19 cellular contexts compared by ENCODE assay signal in the genomic region with DNA sequence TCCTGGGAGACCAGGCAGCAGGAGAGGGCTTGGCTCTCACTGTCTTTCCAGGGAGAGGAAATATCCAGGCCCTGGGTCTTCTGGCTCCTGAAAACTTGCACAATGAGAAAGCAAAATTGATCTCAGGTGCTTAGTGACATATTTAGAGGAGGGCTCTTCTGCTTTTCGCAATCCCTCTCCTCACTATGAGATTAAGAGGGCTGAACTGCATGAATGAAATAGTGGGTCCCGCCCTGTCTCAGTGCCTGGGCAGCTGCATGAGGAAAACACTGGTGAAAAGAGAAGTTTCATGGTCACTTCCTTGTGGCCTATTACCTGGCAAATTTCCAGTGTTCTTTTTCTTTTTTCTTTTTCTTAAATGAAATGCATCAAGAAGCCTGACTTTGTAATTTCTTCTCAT.
DNase-seq lines count a peak whose midpoint lies in the region; ATAC-seq, FAIRE-seq and TF ChIP-seq lines count a peak whose summit lies in the region.
"Had no signal": no experiment of that assay in that cellular context is flagged by ENCODE, and none has a peak within 500 bp of the region (broad histone marks: within the 10 kb centered on the region; RNA-seq: fewer than 3 reads in every experiment).

No MANE protein-coding gene starts in this region.

- H3K27me3 Mint-ChIP-seq in effector memory CD8-positive, alpha-beta T cell, result no peaks in the 10 kb centered on the region
- H3K27me3 Mint-ChIP-seq: activated T-cell treated with anti-CD3 and anti-CD28 coated beads, Interleukin-2, amount 50 U/mL, for 24 hours; CD4-positive, alpha-beta memory T cell had no signal

- intact Hi-C loops in PC-9 (cut with micrococcal nuclease; ENCODE audit: unreplicated experiment), result no loop called here
- intact Hi-C loops in HepG2 (cut with micrococcal nuclease; ENCODE audit: unreplicated experiment), result loop anchor here (5.0 kb wide), 1 partner anchor 47 kb away; no protein-coding TSS in a partner anchor
- intact Hi-C loops in stomach (cut with DNase I; ENCODE audit: low total_unique reads), result no loop called here

- H2AFZ ChIP-seq in PC-9, result no peak overlapping the region
- H2AFZ ChIP-seq in HepG2 (ENCODE audit: low read length), result no peak overlapping the region

- H3K36me3 ChIP-seq in PC-9 (ENCODE audit: low read depth), result no peaks in the 10 kb centered on the region
- no peaks in the 10 kb centered on the region; a peak in 2 of 5 replicates for H3K36me3 ChIP-seq in HepG2 (replicated peaks in 1 of 2; ENCODE audit: control insufficient read depth in 1 of 2, insufficient read depth in 2 of 2, low read length in 2 of 2)
- H3K36me3 ChIP-seq in stomach, result no peaks in the 10 kb centered on the region

- no peak overlapping the region for H3K9ac ChIP-seq in HepG2 (ENCODE audit: insufficient read depth, low read depth, low read length)

- H3K4me1 Mint-ChIP-seq in effector memory CD8-positive, alpha-beta T cell (ENCODE audit: low read depth in 2 of 2), result peaks cover 9 to 13% of the 10 kb centered on the region in 2 donors

- H3K9me3 Mint-ChIP-seq in effector memory CD8-positive, alpha-beta T cell, result no peaks in the 10 kb centered on the region
- H3K9me3 Mint-ChIP-seq: activated naive CD4-positive, alpha-beta T cell treated with anti-CD3 and anti-CD28 coated beads, Interleukin-2, amount 50 U/mL, for 72 hours; activated T-cell treated with anti-CD3 and anti-CD28 coated beads, Interleukin-2, amount 50 U/mL, for 24 hours; natural killer cell had no signal

- H3K4me3 ChIP-seq in PC-9, result peak overlapping the region; percentile 24; the same call in 1 of the 2 replicates
- peak overlapping the region in 1 of 3 experiments; percentile 11; a peak in 1 of 6 replicates for H3K4me3 ChIP-seq in HepG2 (replicated peaks in 1 of 3; ENCODE audit: insufficient read depth in 1 of 3, low read depth in 2 of 3, low read length in 3 of 3)
- no peak overlapping the region for H3K4me3 ChIP-seq in stomach

- H3K27me3 ChIP-seq in PC-9 (ENCODE audit: insufficient read depth, low read depth) (no peaks in the 10 kb centered on the region), HepG2 (ENCODE audit: control insufficient read depth in 1 of 2, insufficient read depth in 2 of 2, low read length in 2 of 2) (no peaks in the 10 kb centered on the region; a peak in 1 of 5 replicates), stomach (no peaks in the 10 kb centered on the region)

- DNase-seq in NOMO-1 (lab: John Stamatoyannopoulos, UW; ENCODE audit: unreplicated experiment in 2 of 2) (peak; percentile 14 to 32), NOMO-1 treated with dmso at 0.1 percent for 144 hours (lab: John Stamatoyannopoulos, UW; ENCODE audit: unreplicated experiment) (no peak), PC-9 (peak in 1 of 2 experiments; percentile 43), HepG2 (ENCODE audit: low spot score) (peak; percentile 13), stomach (no peak)
- DNase-seq in activated CD8-positive, alpha-beta memory T cell treated with anti-CD3 and anti-CD28 coated beads, Interleukin-2, amount 50 U/mL, for 4 hours, result no peak
- DNase-seq in effector memory CD8-positive, alpha-beta T cell, result no peak
- DNase-seq: activated CD4-positive, alpha-beta T cell treated with anti-CD3 and anti-CD28 coated beads for 4 hours; activated T-cell treated with anti-CD3 and anti-CD28 coated beads, Interleukin-2, amount 50 U/mL, for 24 hours; CD4-positive, alpha-beta memory T cell; effector memory CD4-positive, alpha-beta T cell; GOT3; natural killer cell; NCI-H2029; NCI-H748 treated with DMSO at 0.1 percent for 48 hours had no signal

- peak overlapping the region; percentile 99 for H3K4me2 ChIP-seq in PC-9
- H3K4me2 ChIP-seq in HepG2 (ENCODE audit: low read depth, low read length), result peak overlapping the region; percentile 61; the same call in 1 of the 2 replicates

- no peak overlapping the region for H3K27ac Mint-ChIP-seq in effector memory CD8-positive, alpha-beta T cell
- H3K27ac Mint-ChIP-seq: activated naive CD4-positive, alpha-beta T cell treated with anti-CD3 and anti-CD28 coated beads, Interleukin-2, amount 50 U/mL, for 72 hours; activated T-cell treated with anti-CD3 and anti-CD28 coated beads, Interleukin-2, amount 50 U/mL, for 24 hours had no signal

- peaks cover 15% of the 10 kb centered on the region; the same call in 1 of the 2 replicates for H3F3A ChIP-seq in PC-9 (ENCODE audit: insufficient read depth, low read depth)

- TF ChIP-seq RAD21 in HepG2 (CRISPR knock-in tag; IDR thresholded peaks at IDR 0.05), result no peak

- WGBS in HepG2 (ENCODE audit: low lambda C conversion rate), result 83% methylated on average over 2 of the region's 2 CpGs
- 33 to 66% (median 50%) methylated on average over 2 of the region's 2 CpGs for WGBS in stomach, 5 donors

- BruUV-seq in PC-9 (replicated peaks; lab: Mats Ljungman, UMichigan), result no TSS peak
- no TSS peak for BruUV-seq in HepG2 (replicated peaks; lab: Mats Ljungman, UMichigan)

- H3K79me2 ChIP-seq in PC-9 (ENCODE audit: low read depth) (peaks cover 93% of the 10 kb centered on the region), HepG2 (ENCODE audit: insufficient read depth, low read length) (peaks cover 85% of the 10 kb centered on the region)

- H4K20me1 ChIP-seq in PC-9 (ENCODE audit: insufficient read depth), result 0 out of 2 replicates have a peak, but pooled peaks cover 4% of the 10 kb centered on the region
- peaks cover 24% of the 10 kb centered on the region for H4K20me1 ChIP-seq in HepG2 (ENCODE audit: insufficient read depth, low read length)

- TF ChIP-seq EP300 in HepG2 (IDR thresholded peaks at IDR 0.05; ENCODE audit: low read depth in 2 of 2, low read length in 2 of 2), result no peak
- no peak for TF ChIP-seq EP300 in HepG2 (CRISPR knock-in tag; IDR thresholded peaks at IDR 0.05; ENCODE audit: borderline replicate concordance)
- no peak for TF ChIP-seq EP300 in stomach (IDR thresholded peaks at IDR 0.05)

- H3K36me3 Mint-ChIP-seq in effector memory CD8-positive, alpha-beta T cell (ENCODE audit: insufficient read depth), result no peaks in the 10 kb centered on the region
- H3K36me3 Mint-ChIP-seq: activated naive CD4-positive, alpha-beta T cell treated with anti-CD3 and anti-CD28 coated beads, Interleukin-2, amount 50 U/mL, for 72 hours; CD4-positive, alpha-beta memory T cell; natural killer cell had no signal

- POLR2A ChIA-PET in PC-9 (lab: Charles Lee; ENCODE audit: unreplicated experiment), result interaction anchor here (0.7 kb wide), 1 partner anchor 42 kb away, joined by 3 read pairs; no protein-coding TSS in a partner anchor
- POLR2A ChIA-PET in HepG2 (lab: Yijun Ruan, JAX), result interaction anchor here (2.0 kb wide), 1 partner anchor 35 kb away, joined by 7 read pairs; no protein-coding TSS in a partner anchor

- FAIRE-seq in HepG2 (lab: Jason Lieb, UNC), result peak; percentile 51
- FAIRE-seq: A204.1, HTR-8/SVneo had no signal

- no peaks in the 10 kb centered on the region for H3K9me3 ChIP-seq in PC-9 (ENCODE audit: insufficient read depth, low read depth)
- H3K9me3 ChIP-seq in HepG2 (ENCODE audit: low read length), result no peaks in the 10 kb centered on the region
- H3K9me3 ChIP-seq in stomach, result no peaks in the 10 kb centered on the region

- H3K9me2 ChIP-seq in PC-9 (ENCODE audit: insufficient read depth), result no peaks in the 10 kb centered on the region

- CTCF ChIA-PET in PC-9 (lab: Charles Lee), result no interaction called here
- CTCF ChIA-PET in HepG2 (lab: Yijun Ruan, JAX; ENCODE audit: low intra/inter-chr PET ratio, low total read pairs), result no interaction called here

- TF ChIP-seq POLR2A in HepG2 (IDR thresholded peaks at IDR 0.05; ENCODE audit: insufficient read depth in 1 of 2, low read depth in 2 of 2, low read length in 2 of 2), result no peak
- no peak for TF ChIP-seq POLR2A in stomach (IDR thresholded peaks at IDR 0.05)

- H3K4me1 ChIP-seq in PC-9 (replicated peaks; ENCODE audit: insufficient read depth), result peaks cover 59% of the 10 kb centered on the region
- H3K4me1 ChIP-seq in HepG2 (ENCODE audit: insufficient read depth, low read length), result peaks cover 76% of the 10 kb centered on the region
- peaks cover 28 to 83% (median 61%) of the 10 kb centered on the region in 4 donors for H3K4me1 ChIP-seq in stomach

- H3K4me3 Mint-ChIP-seq in effector memory CD8-positive, alpha-beta T cell, result no peak overlapping the region
- H3K4me3 Mint-ChIP-seq: activated T-cell treated with anti-CD3 and anti-CD28 coated beads, Interleukin-2, amount 50 U/mL, for 24 hours; CD4-positive, alpha-beta memory T cell; natural killer cell had no signal

- TF ChIP-seq CTCF in PC-9 (conservative IDR thresholded peaks at IDR 0.05), result no peak
- no peak for TF ChIP-seq CTCF in HepG2 (CRISPR knock-in tag; IDR thresholded peaks at IDR 0.05)
- TF ChIP-seq CTCF in stomach (IDR thresholded peaks at IDR 0.05), result no peak

- H3K27ac ChIP-seq in PC-9 (peak overlapping the region; percentile 65), HepG2 (ENCODE audit: extremely low read length, insufficient read depth, low read length) (peak overlapping the region; percentile 56), stomach (peak overlapping the region; percentile 16 to 61 (median 51))

- in situ Hi-C loops in HepG2 (cut with HindIII; ENCODE audit: extremely low pct_ligation_motif_present, low pct_unique_long_range_greater_than_20kb), result loop anchor here (5.0 kb wide), 1 partner anchor 42 kb away; no protein-coding TSS in a partner anchor

- ATAC-seq in HepG2, result no peak
- ATAC-seq in HG02642 (IDR thresholded peaks at IDR 0.05; ENCODE audit: poor library complexity, unreplicated experiment), result no peak
- no peak for ATAC-seq in effector memory CD8-positive, alpha-beta T cell (replicated peaks)
- ATAC-seq: activated naive CD4-positive, alpha-beta T cell treated with anti-CD3 and anti-CD28 coated beads, Interleukin-2, amount 50 U/mL, for 72 hours; natural killer cell had no signal

TF ChIP-seq in HepG2, 621 proteins besides CTCF, POLR2A, EP300 and RAD21:
- TF ChIP-seq, protein P1, sequence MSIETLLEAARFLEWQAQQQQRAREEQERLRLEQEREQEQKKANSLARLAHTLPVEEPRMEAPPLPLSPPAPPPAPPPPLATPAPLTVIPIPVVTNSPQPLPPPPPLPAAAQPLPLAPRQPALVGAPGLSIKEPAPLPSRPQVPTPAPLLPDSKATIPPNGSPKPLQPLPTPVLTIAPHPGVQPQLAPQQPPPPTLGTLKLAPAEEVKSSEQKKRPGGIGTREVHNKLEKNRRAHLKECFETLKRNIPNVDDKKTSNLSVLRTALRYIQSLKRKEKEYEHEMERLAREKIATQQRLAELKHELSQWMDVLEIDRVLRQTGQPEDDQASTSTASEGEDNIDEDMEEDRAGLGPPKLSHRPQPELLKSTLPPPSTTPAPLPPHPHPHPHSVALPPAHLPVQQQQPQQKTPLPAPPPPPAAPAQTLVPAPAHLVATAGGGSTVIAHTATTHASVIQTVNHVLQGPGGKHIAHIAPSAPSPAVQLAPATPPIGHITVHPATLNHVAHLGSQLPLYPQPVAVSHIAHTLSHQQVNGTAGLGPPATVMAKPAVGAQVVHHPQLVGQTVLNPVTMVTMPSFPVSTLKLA (IDR thresholded peaks at IDR 0.05), result no peak
- TF ChIP-seq SOX6 (IDR thresholded peaks at IDR 0.05) (no peak), SOX6 (CRISPR knock-in tag; IDR thresholded peaks at IDR 0.05) (0 out of 2 replicates have a peak, but pooled peaks have one; percentile 28), ZFX (CRISPR knock-in tag; IDR thresholded peaks at IDR 0.05; ENCODE audit: low read depth) (0 out of 2 replicates have a peak, but pooled peaks have one; percentile 15)

Comparison
In these comparisons a context has a peak if more than half of its experiments do, and no peak if none do; other contexts are left out.
1. DNase-seq: peak in NOMO-1 (2 of 2) and HepG2 (single experiment); none in NOMO-1 treated with dmso at 0.1 percent for 144 hours (single experiment), stomach (single experiment), activated CD8-positive, alpha-beta memory T cell treated with anti-CD3 and anti-CD28 coated beads, Interleukin-2, amount 50 U/mL, for 4 hours (single experiment) and effector memory CD8-positive, alpha-beta T cell (0 of 3).
2. Peak in every context shown above with its lines, with median percentiles within 50 percentile points of each other: H3K27ac ChIP-seq.